In the genomic region with DNA sequence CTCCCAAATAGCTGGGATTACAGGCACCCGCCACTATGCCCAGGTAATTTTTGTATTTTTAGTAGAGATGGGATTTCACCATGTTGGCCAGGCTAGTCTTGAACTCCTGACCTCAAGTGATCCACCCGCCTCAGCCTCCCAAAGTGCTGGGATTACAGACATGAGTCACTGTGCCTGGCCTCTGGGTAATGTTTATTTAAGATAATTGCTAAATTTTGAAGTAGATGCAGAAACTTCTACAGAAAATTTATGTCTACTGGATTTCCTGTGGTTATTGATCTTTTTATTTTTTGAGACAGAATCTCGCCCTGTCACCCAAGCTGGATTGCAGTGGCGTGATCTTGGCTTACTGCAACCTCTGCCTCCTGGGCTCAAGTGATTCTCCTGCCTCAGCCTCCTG, we compare ENCODE assay signal across 7 cellular contexts. TPM values are rescaled to one million over a fixed set of nuclear protein-coding genes. Genes with fewer than 3 reads are reported as not detected.
DNase-seq lines count a peak whose midpoint lies in the region; ATAC-seq and TF ChIP-seq lines count a peak whose summit lies in the region.
"Not testable (repeated sequence)": the region's sequence is repeated elsewhere in the genome, so short reads cannot be mapped to it uniquely, and the experiment has no call there.

No MANE protein-coding gene starts in this region.

- not testable (repeated sequence) for H3K4me3 ChIP-seq in HEK293 (ENCODE audit: low read depth, low read length); RWPE2 (ENCODE audit: severe bottlenecking); fibroblast of lung (replicated peaks in 1 of 4; ENCODE audit: control extremely low read depth in 1 of 4, insufficient read depth in 1 of 4, low read depth in 3 of 4, low read length in 4 of 4)

- DNase-seq in EL (peak; percentile 44), MV-4-11 (lab: John Stamatoyannopoulos, UW) (peak; percentile 70), amniotic epithelial cell (ENCODE audit: low read depth) (peak; percentile 54), fibroblast of lung (ENCODE audit: low read depth in 2 of 2) (peak; percentile 42 to 57), iris pigment epithelial cell (ENCODE audit: low read depth) (peak; percentile 72)
- not testable (repeated sequence) for DNase-seq in RWPE2 (ENCODE audit: low spot score)

- not testable (repeated sequence) for H3K4me2 ChIP-seq in fibroblast of lung (ENCODE audit: extremely low read depth, insufficient read depth, low read length)

- not testable (repeated sequence) for H3K27ac ChIP-seq in HEK293 (ENCODE audit: extremely low read depth, low read depth, low read length); fibroblast of lung (ENCODE audit: insufficient read depth, low read length)
- H3K27ac ChIP-seq in RWPE2 (ENCODE audit: poor library complexity, severe bottlenecking): peak overlapping the region; percentile 10

- not testable (repeated sequence) for H3K79me2 ChIP-seq in fibroblast of lung (ENCODE audit: control insufficient read depth, insufficient read depth, low read length)

- POLR2A ChIA-PET in HEK293 (lab: Yijun Ruan, JAX): interaction anchor here (1.1 kb wide), 1 partner anchor 20 kb away, joined by 5 read pairs; no protein-coding TSS in a partner anchor

- H2AFZ ChIP-seq in fibroblast of lung (ENCODE audit: low read length): not testable (repeated sequence)

- CTCF ChIA-PET in HEK293 (lab: Yijun Ruan, JAX): interaction anchor here (0.7 to 1.2 kb wide), 3 partner anchors 11 to 128 kb away, joined by 3 read pairs; no protein-coding TSS in a partner anchor

- not testable (repeated sequence) for ATAC-seq in RWPE2 (ENCODE audit: low read depth)

- TF ChIP-seq CTCF in HEK293 (tag by site-specific recombination; IDR thresholded peaks at IDR 0.05); RWPE2 (IDR thresholded peaks at IDR 0.05; ENCODE audit: poor library complexity, severe bottlenecking); fibroblast of lung (conservative IDR thresholded peaks at IDR 0.05 in 1 of 2, IDR thresholded peaks at IDR 0.05 in 1 of 2; ENCODE audit: low read depth in 1 of 2, low read length in 2 of 2): not testable (repeated sequence)

- H3K36me3 ChIP-seq in HEK293 (ENCODE audit: control insufficient read depth in 2 of 2, insufficient read depth in 1 of 2, low read length in 2 of 2); RWPE2 (ENCODE audit: low read depth); fibroblast of lung (ENCODE audit: control insufficient read depth, insufficient read depth, low read length): not testable (repeated sequence)

- not testable (repeated sequence) for H4K20me1 ChIP-seq in fibroblast of lung (ENCODE audit: control insufficient read depth, extremely low read depth, insufficient read depth, low read length)

- not testable (repeated sequence) for H3K4me1 ChIP-seq in HEK293 (ENCODE audit: control insufficient read depth, insufficient read depth, low read length); RWPE2 (ENCODE audit: insufficient read depth, poor library complexity, severe bottlenecking); fibroblast of lung (ENCODE audit: control insufficient read depth, extremely low read depth, insufficient read depth, low read length)

- H3K9me3 ChIP-seq in HEK293 (ENCODE audit: control insufficient read depth, insufficient read depth, low read depth, low read length); RWPE2 (ENCODE audit: severe bottlenecking); fibroblast of lung (ENCODE audit: control insufficient read depth, insufficient read depth, low read depth, low read length): not testable (repeated sequence)

- not testable (repeated sequence) for H3K9ac ChIP-seq in fibroblast of lung (ENCODE audit: insufficient read depth, low read length)

- H3K27me3 ChIP-seq in RWPE2 (ENCODE audit: insufficient read depth, poor library complexity, severe bottlenecking); fibroblast of lung (ENCODE audit: control insufficient read depth, insufficient read depth, low read length): not testable (repeated sequence)

TF ChIP-seq in HEK293, 187 proteins besides CTCF, POLR2A, EP300 and RAD21:
- TF ChIP-seq ZNF629 (tag by site-specific recombination; IDR thresholded peaks at IDR 0.05) (0 out of 2 replicates have a peak, but pooled peaks have one; percentile 34), KLF8 (tag by site-specific recombination; IDR thresholded peaks at IDR 0.05) (0 out of 2 replicates have a peak, but pooled peaks have one; percentile 25)

RNA-seq across cellular contexts. Expression of a gene that starts 14.1 kb away (rescaled TPM):
- total RNA-seq in fibroblast of lung: 121 and 230 TPM in 2 replicates
- polyA plus RNA-seq in fibroblast of lung: 170 and 232 TPM in 2 replicates
- polyA plus RNA-seq in fibroblast of lung (2012): 155 and 226 TPM in 2 replicates
- 62.1 and 78.1 TPM in 2 replicates for polyA minus RNA-seq in fibroblast of lung (ENCODE audit: low replicate concordance)

RNA-seq across cellular contexts. Expression of a gene that starts 23.4 kb away (rescaled TPM):
- 15.2 TPM in 2 replicates for total RNA-seq in fibroblast of lung
- polyA plus RNA-seq in fibroblast of lung: 11.0 and 11.1 TPM in 2 replicates
- polyA plus RNA-seq in fibroblast of lung (2012): 15.0 and 16.8 TPM in 2 replicates
- polyA minus RNA-seq in fibroblast of lung (ENCODE audit: low replicate concordance): 4.1 and 4.7 TPM in 2 replicates
